ENCODE assay signal across 19 cellular contexts in genomic region chr18:54163458-54163857, GRCh38.
DNase-seq lines count a peak whose midpoint lies in the region; ATAC-seq and TF ChIP-seq lines count a peak whose summit lies in the region.
"Had no signal": no experiment of that assay in that cellular context is flagged by ENCODE, and none has a peak within 500 bp of the region (broad histone marks: within the 10 kb centered on the region; RNA-seq: fewer than 3 reads in every experiment).

No MANE protein-coding gene starts in this region.

- H3K79me2 ChIP-seq in osteoblast (ENCODE audit: insufficient read depth, low read length), result peaks cover 42% of the 10 kb centered on the region

- dilution Hi-C loops in IMR-90 (cut with HindIII; ENCODE audit: low sequenced_read_pairs, unreplicated experiment), result no loop called here

- H3K4me2 ChIP-seq in IMR-90 (ENCODE audit: low read depth, low read length), result no peak overlapping the region; the same call in 1 of the 2 replicates
- no peak overlapping the region for H3K4me2 ChIP-seq in osteoblast (ENCODE audit: insufficient read depth, low read length)
- H3K4me2 ChIP-seq: BLaER1, GM23338 had no signal

- no peak overlapping the region for H2BK20ac ChIP-seq in IMR-90 (ENCODE audit: low read depth, low read length)

- H3K27me3 ChIP-seq in IMR-90 (ENCODE audit: control insufficient read depth, insufficient read depth, low read length) (no peaks in the 10 kb centered on the region), osteoblast (ENCODE audit: insufficient read depth, low read length) (no peaks in the 10 kb centered on the region), suprapubic skin (no peaks in the 10 kb centered on the region), transverse colon (no peaks in the 10 kb centered on the region)
- H3K27me3 ChIP-seq: BLaER1, SJSA1 had no signal

- POLR2A ChIA-PET in activated CD4-positive, alpha-beta T cell treated with anti-CD3 and anti-CD28 coated beads for 36 hours (lab: Charles Lee), result interaction anchor here (1.3 kb wide), 1 partner anchor 14 kb away, joined by 3 read pairs; no protein-coding TSS in a partner anchor
- POLR2A ChIA-PET in IMR-90 (lab: Charles Lee; ENCODE audit: unreplicated experiment), result no interaction called here

- H2BK120ac ChIP-seq in IMR-90 (ENCODE audit: low read depth, low read length), result no peak overlapping the region

- TF ChIP-seq CTCF in IMR-90 (conservative IDR thresholded peaks at IDR 0.05; ENCODE audit: low read depth, low read length) (no peak), osteoblast (IDR thresholded peaks at IDR 0.05; ENCODE audit: extremely low read depth, low read depth, low read length) (no peak), suprapubic skin (IDR thresholded peaks at IDR 0.05) (no peak), transverse colon (IDR thresholded peaks at IDR 0.05) (no peak)

- H3K27me3 Mint-ChIP-seq in activated CD4-positive, alpha-beta T cell treated with anti-CD3 and anti-CD28 coated beads for 36 hours, result no peaks in the 10 kb centered on the region
- no peaks in the 10 kb centered on the region for H3K27me3 Mint-ChIP-seq in activated naive CD8-positive, alpha-beta T cell treated with anti-CD3 and anti-CD28 coated beads, Interleukin-2, amount 50 U/mL, for 24 hours
- H3K27me3 Mint-ChIP-seq: memory B cell had no signal

- H3K79me1 ChIP-seq in IMR-90 (ENCODE audit: low read depth in 1 of 2, low read length in 2 of 2), result peaks cover 14 to 37% of the 10 kb centered on the region in 2 experiments

- no peak overlapping the region for H3K9ac ChIP-seq in IMR-90 (ENCODE audit: low read depth, low read length)
- H3K9ac ChIP-seq: BLaER1 had no signal

- intact Hi-C loops in activated CD4-positive, alpha-beta T cell treated with anti-CD3 and anti-CD28 coated beads for 36 hours (cut with DNase I, micrococcal nuclease), result loop anchor here (1.0 to 5.0 kb wide), 3 partner anchors 14 to 124 kb away; no protein-coding TSS in a partner anchor
- intact Hi-C loops in IMR-90 (cut with micrococcal nuclease) (loop anchor here (5.0 kb wide), 1 partner anchor 59 kb away; the partner anchor contains the start of gene MBD2), transverse colon (cut with DNase I; ENCODE audit: low total_unique reads) (no loop called here)

- peak overlapping the region; percentile 76 for H3K27ac Mint-ChIP-seq in activated CD4-positive, alpha-beta T cell treated with anti-CD3 and anti-CD28 coated beads for 36 hours
- peak overlapping the region; percentile 12 for H3K27ac Mint-ChIP-seq in activated naive CD8-positive, alpha-beta T cell treated with anti-CD3 and anti-CD28 coated beads, Interleukin-2, amount 50 U/mL, for 24 hours
- H3K27ac Mint-ChIP-seq: GM23338, memory B cell had no signal

- H3K9me1 ChIP-seq in IMR-90 (ENCODE audit: insufficient read depth, low read length), result peaks cover 6% of the 10 kb centered on the region; the same call in 1 of the 2 replicates

- in situ Hi-C loops in IMR-90 (cut with MboI; ENCODE audit: low sequenced_read_pairs) (no loop called here), transverse colon (cut with MboI; ENCODE audit: low pct_ligation_motif_present in 1 of 4, low pct_unique_long_range_greater_than_20kb in 1 of 4, low sequenced_read_pairs in 3 of 4) (no loop called here)

- CTCF ChIA-PET in activated CD4-positive, alpha-beta T cell treated with anti-CD3 and anti-CD28 coated beads for 36 hours (lab: Charles Lee), result interaction anchor here (0.6 to 2.3 kb wide), 5 partner anchors 11 to 253 kb away, joined by 3 to 7 read pairs (median 7); partner anchors contain the start of genes C18orf54 and STARD6
- CTCF ChIA-PET in IMR-90 (lab: Yijun Ruan, JAX), result no interaction called here

- no peak overlapping the region for H4K8ac ChIP-seq in IMR-90 (ENCODE audit: low read depth in 2 of 2, low read length in 2 of 2)

- no peak overlapping the region for H3K4me3 Mint-ChIP-seq in activated CD4-positive, alpha-beta T cell treated with anti-CD3 and anti-CD28 coated beads for 36 hours
- H3K4me3 Mint-ChIP-seq in activated naive CD8-positive, alpha-beta T cell treated with anti-CD3 and anti-CD28 coated beads, Interleukin-2, amount 50 U/mL, for 24 hours, result no peak overlapping the region
- H3K4me3 Mint-ChIP-seq: GM23338, memory B cell had no signal

- H3K4me1 ChIP-seq in IMR-90 (ENCODE audit: control insufficient read depth, insufficient read depth, low read length), result peaks cover 7% of the 10 kb centered on the region
- peaks cover 41% of the 10 kb centered on the region for H3K4me1 ChIP-seq in osteoblast (ENCODE audit: insufficient read depth, low read length)
- H3K4me1 ChIP-seq in suprapubic skin, result no peaks in the 10 kb centered on the region
- H3K4me1 ChIP-seq in transverse colon, result no peaks in the 10 kb centered on the region
- H3K4me1 ChIP-seq: BLaER1 had no signal

- H3K36me3 ChIP-seq in IMR-90 (ENCODE audit: control insufficient read depth, insufficient read depth, low read length), result peaks cover 27% of the 10 kb centered on the region
- H3K36me3 ChIP-seq in osteoblast (ENCODE audit: insufficient read depth, low read length), result peaks cover 24% of the 10 kb centered on the region
- peaks cover 81% of the 10 kb centered on the region for H3K36me3 ChIP-seq in suprapubic skin
- peaks cover 0 to 58% (median 24%) of the 10 kb centered on the region in 4 donors for H3K36me3 ChIP-seq in transverse colon

- H3K56ac ChIP-seq in IMR-90 (ENCODE audit: extremely low read depth, insufficient read depth, low read length), result no peak overlapping the region

- no peak overlapping the region for H2AK5ac ChIP-seq in IMR-90 (ENCODE audit: low read depth, low read length)

- H4K91ac ChIP-seq in IMR-90 (ENCODE audit: insufficient read depth, low read depth, low read length), result no peak overlapping the region

- no peak overlapping the region for H2AFZ ChIP-seq in IMR-90 (replicated peaks; ENCODE audit: low read length, poor library complexity)
- no peak overlapping the region for H2AFZ ChIP-seq in osteoblast (ENCODE audit: low read length)
- H2AFZ ChIP-seq: GM23338 had no signal

- H3K27ac ChIP-seq in IMR-90 (ENCODE audit: insufficient read depth, low read length), result no peak overlapping the region
- peak overlapping the region; percentile 67 for H3K27ac ChIP-seq in osteoblast (ENCODE audit: low read depth, low read length)
- H3K27ac ChIP-seq in suprapubic skin, result no peak overlapping the region
- no peak overlapping the region for H3K27ac ChIP-seq in transverse colon
- H3K27ac ChIP-seq: BLaER1, HL-60 had no signal

- H3K4me3 ChIP-seq in IMR-90 (ENCODE audit: insufficient read depth, low read depth, low read length), result no peak overlapping the region
- H3K4me3 ChIP-seq in osteoblast (ENCODE audit: insufficient read depth, low read length), result no peak overlapping the region
- H3K4me3 ChIP-seq in suprapubic skin, result no peak overlapping the region
- no peak overlapping the region for H3K4me3 ChIP-seq in transverse colon
- H3K4me3 ChIP-seq: BLaER1, GM23338, SJSA1 had no signal

- H2BK15ac ChIP-seq in IMR-90 (ENCODE audit: low read depth, low read length), result no peak overlapping the region

- no peak overlapping the region for H2AK9ac ChIP-seq in IMR-90 (replicated peaks; ENCODE audit: low read depth, low read length, poor library complexity)

- DNase-seq in activated CD4-positive, alpha-beta T cell treated with anti-CD3 and anti-CD28 coated beads for 36 hours, result no peak
- DNase-seq in activated CD4-positive, alpha-beta T cell treated with anti-CD3 and anti-CD28 coated beads, Interleukin-2, amount 50 U/mL, for 48 hours, result no peak
- DNase-seq in IMR-90, result peak; percentile 13
- no peak for DNase-seq in activated naive CD8-positive, alpha-beta T cell treated with anti-CD3 and anti-CD28 coated beads, Interleukin-2, amount 50 U/mL, for 24 hours
- no peak for DNase-seq in osteoblast (ENCODE audit: insufficient read length, low spot score, missing footprints)
- DNase-seq in GDM1 (lab: John Stamatoyannopoulos, UW), result no peak
- no peak for DNase-seq in suprapubic skin (ENCODE audit: low spot score in 2 of 2)
- no peak for DNase-seq in transverse colon
- DNase-seq: activated CD4-positive, alpha-beta T cell treated with anti-CD3 and anti-CD28 coated beads, Interleukin-2, amount 50 U/mL, for 4 hours; activated gamma-delta T cell; NCI-H1048; NCI-H2081 treated with DMSO at 0.1 percent for 48 hours; NCI-H510A treated with DMSO at 0.1 percent for 48 hours had no signal

- H3K23ac ChIP-seq in IMR-90 (ENCODE audit: low read depth, low read length), result no peak overlapping the region

- ATAC-seq in activated CD4-positive, alpha-beta T cell treated with anti-CD3 and anti-CD28 coated beads for 36 hours, result peak; percentile 96
- ATAC-seq in IMR-90 (ENCODE audit: low read depth), result peak; percentile 38; the same call in 1 of the 2 replicates
- ATAC-seq in activated naive CD8-positive, alpha-beta T cell treated with anti-CD3 and anti-CD28 coated beads, Interleukin-2, amount 50 U/mL, for 24 hours, result no peak
- ATAC-seq: esophagus mucosa, GM23338 had no signal

- H3K14ac ChIP-seq in IMR-90 (replicated peaks; ENCODE audit: low read depth, low read length), result no peak overlapping the region

- H3K9me3 ChIP-seq in IMR-90 (ENCODE audit: control insufficient read depth, insufficient read depth, low read length) (no peaks in the 10 kb centered on the region), osteoblast (ENCODE audit: low read depth, low read length) (no peaks in the 10 kb centered on the region), suprapubic skin (no peaks in the 10 kb centered on the region), transverse colon (no peaks in the 10 kb centered on the region)
- H3K9me3 ChIP-seq: BLaER1, SJSA1 had no signal

- no peaks in the 10 kb centered on the region for H3K9me3 Mint-ChIP-seq in activated CD4-positive, alpha-beta T cell treated with anti-CD3 and anti-CD28 coated beads for 36 hours (ENCODE audit: low read depth)
- H3K9me3 Mint-ChIP-seq in activated naive CD8-positive, alpha-beta T cell treated with anti-CD3 and anti-CD28 coated beads, Interleukin-2, amount 50 U/mL, for 24 hours, result no peaks in the 10 kb centered on the region
- H3K9me3 Mint-ChIP-seq: GM23338, memory B cell had no signal

- peak overlapping the region; percentile 2 for H2BK5ac ChIP-seq in IMR-90 (ENCODE audit: low read depth, low read length, poor library complexity, severe bottlenecking)

- no peak overlapping the region for H4K5ac ChIP-seq in IMR-90 (ENCODE audit: low read depth, low read length)

- H3K4me1 Mint-ChIP-seq in activated CD4-positive, alpha-beta T cell treated with anti-CD3 and anti-CD28 coated beads for 36 hours, result peaks cover 24% of the 10 kb centered on the region
- peaks cover 4% of the 10 kb centered on the region for H3K4me1 Mint-ChIP-seq in activated naive CD8-positive, alpha-beta T cell treated with anti-CD3 and anti-CD28 coated beads, Interleukin-2, amount 50 U/mL, for 24 hours
- H3K4me1 Mint-ChIP-seq: memory B cell had no signal

- no peak for TF ChIP-seq EP300 in suprapubic skin (IDR thresholded peaks at IDR 0.05)
- no peak for TF ChIP-seq EP300 in transverse colon (IDR thresholded peaks at IDR 0.05; ENCODE audit: low read depth)

- no TSS peak for BruUV-seq in IMR-90 (replicated peaks; lab: Mats Ljungman, UMichigan)

- TF ChIP-seq POLR2A in IMR-90 (IDR thresholded peaks at IDR 0.05; ENCODE audit: low read depth, low read length) (no peak), suprapubic skin (IDR thresholded peaks at IDR 0.05) (no peak), transverse colon (IDR thresholded peaks at IDR 0.05) (no peak)

- peaks cover 50% of the 10 kb centered on the region for H3K36me3 Mint-ChIP-seq in activated CD4-positive, alpha-beta T cell treated with anti-CD3 and anti-CD28 coated beads for 36 hours (ENCODE audit: low read depth)
- H3K36me3 Mint-ChIP-seq in activated naive CD8-positive, alpha-beta T cell treated with anti-CD3 and anti-CD28 coated beads, Interleukin-2, amount 50 U/mL, for 24 hours (ENCODE audit: low read depth), result peaks cover 54% of the 10 kb centered on the region

- H3K18ac ChIP-seq in IMR-90 (ENCODE audit: low read depth, low read length), result no peak overlapping the region; the same call in 1 of the 2 replicates

- no peak for TF ChIP-seq RAD21 in IMR-90 (IDR thresholded peaks at IDR 0.05; ENCODE audit: low read length)

- H4K20me1 ChIP-seq in IMR-90 (ENCODE audit: insufficient read depth, low read length) (no peaks in the 10 kb centered on the region), osteoblast (ENCODE audit: insufficient read depth, low read length) (no peaks in the 10 kb centered on the region)

- WGBS in IMR-90 (ENCODE audit: extremely low coverage in 2 of 2, insufficient read length in 1 of 2), 2 experiments, result no CpG with 5 or more reads among the region's 1 CpG
- WGBS in suprapubic skin, result 84% methylated on average over 1 of the region's 1 CpG
- WGBS in transverse colon (ENCODE audit: low coverage in 1 of 2), 2 donors, result 55 to 86% methylated on average over 1 of the region's 1 CpG

- peak overlapping the region; percentile 7; the same call in 1 of the 2 replicates for H3K4ac ChIP-seq in IMR-90 (ENCODE audit: low read depth, low read length)
